ENCODE assay signal across 15 cellular contexts in the genomic region with DNA sequence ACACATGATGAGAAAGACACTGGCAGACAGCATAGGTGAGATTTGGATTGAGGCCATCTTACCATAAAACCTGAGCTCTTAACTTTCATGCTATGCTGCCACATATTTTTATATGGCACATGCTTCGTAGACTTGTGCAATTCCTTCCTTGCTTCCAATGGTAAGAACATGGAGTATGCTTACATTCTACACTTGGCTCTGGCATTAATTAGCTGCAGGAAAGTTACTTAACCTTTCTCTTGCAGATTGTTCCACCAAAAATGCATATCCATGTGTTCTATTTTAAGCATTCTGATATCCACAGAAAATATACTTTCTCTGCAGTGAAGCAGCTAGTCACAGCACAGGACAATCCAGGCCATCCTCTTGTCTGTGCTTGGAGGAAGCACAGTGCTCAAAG.
"Had no signal": no experiment of that assay in that cellular context is flagged by ENCODE, and none has a peak within 500 bp of the region (broad histone marks: within the 10 kb centered on the region; RNA-seq: fewer than 3 reads in every experiment).

No MANE protein-coding gene starts in this region.

- DNase-seq: KBM-7, NCI-H1092, NCI-H1417, NCI-H1436 treated with DMSO at 0.1 percent for 48 hours, NCI-H1694, NCI-H187 treated with DMSO at 0.1 percent for 48 hours, NCI-H2081, NCI-H2107, NCI-H2227 treated with DMSO at 0.1 percent for 48 hours, NCI-H524, NCI-H526 treated with DMSO at 0.1 percent for 48 hours, NCI-H748 treated with DMSO at 0.1 percent for 48 hours, PC-3, SHP77 had no signal

- H3K27ac ChIP-seq: RWPE1 had no signal
